Comparison of ENCODE assay signal across 8 cellular contexts in the genomic region with DNA sequence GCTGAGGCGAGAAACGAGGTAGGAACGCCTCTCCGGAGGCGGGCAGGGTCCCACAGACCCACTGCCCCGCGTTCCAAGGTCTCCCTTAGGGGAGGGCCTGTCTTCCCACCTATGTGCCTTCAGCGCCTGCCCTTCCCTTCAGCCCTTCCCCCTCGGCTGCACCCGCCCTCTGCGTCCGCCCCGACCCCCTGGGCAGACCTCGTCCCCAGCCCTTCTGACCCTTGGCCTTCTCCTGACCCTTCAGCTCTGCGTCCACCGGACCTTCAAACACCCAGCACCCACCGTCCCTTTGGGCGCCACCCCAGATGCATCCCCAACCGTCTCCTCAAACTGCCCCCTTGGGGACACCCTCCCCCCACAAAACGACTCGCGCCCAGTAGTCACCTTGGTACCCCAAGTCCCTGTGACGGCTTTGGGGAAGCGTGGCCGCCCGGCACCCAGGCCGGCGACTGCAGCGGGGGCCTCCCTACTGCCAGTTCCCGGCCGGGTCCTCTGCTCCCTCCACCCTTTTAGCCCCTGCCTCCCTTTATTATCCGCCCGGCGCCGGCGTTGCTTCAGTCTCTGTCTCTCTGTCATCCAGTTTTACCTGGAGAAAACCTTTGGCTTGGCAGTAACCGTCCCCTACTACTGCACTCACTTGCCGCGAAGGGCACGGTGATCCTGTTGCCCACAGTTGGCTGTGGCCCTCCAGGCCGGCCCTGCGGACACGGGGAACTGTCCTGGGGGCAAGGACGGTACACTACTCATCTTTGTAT. TPM values are rescaled to one million over a fixed set of nuclear protein-coding genes. Genes with fewer than 3 reads are reported as not detected.
DNase-seq lines count a peak whose midpoint lies in the region; ATAC-seq and TF ChIP-seq lines count a peak whose summit lies in the region.

No MANE protein-coding gene starts in this region.

- no peak for ATAC-seq in CD4-positive, CD25-positive, alpha-beta regulatory T cell (ENCODE audit: low read depth in 2 of 2)
- no peak for ATAC-seq in HG03039 (IDR thresholded peaks at IDR 0.05; ENCODE audit: unreplicated experiment)

- H3K9me3 Mint-ChIP-seq in CD4-positive, CD25-positive, alpha-beta regulatory T cell = peaks cover 0 to 2% (median 0%) of the 10 kb centered on the region in 7 donors

- H3K27ac ChIP-seq in CD4-positive, CD25-positive, alpha-beta regulatory T cell (ENCODE audit: insufficient read depth, low read length, poor library complexity, severe bottlenecking) = no peak overlapping the region
- no peak overlapping the region for H3K27ac ChIP-seq in iPS-18a (ENCODE audit: low read length)

- in situ Hi-C loops in astrocyte of the cerebellum (cut with HindIII; ENCODE audit: low sequenced_read_pairs) = no loop called here

- H3K4me1 Mint-ChIP-seq in CD4-positive, CD25-positive, alpha-beta regulatory T cell = peaks cover 0 to 27% (median 11%) of the 10 kb centered on the region in 4 donors

- peak overlapping the region in 1 of 3 donors; percentile 85 for H3K27ac Mint-ChIP-seq in CD4-positive, CD25-positive, alpha-beta regulatory T cell

- H3K9me3 ChIP-seq in CD4-positive, CD25-positive, alpha-beta regulatory T cell (ENCODE audit: control insufficient read depth in 2 of 2, low read length in 2 of 2) = no peaks in the 10 kb centered on the region
- no peaks in the 10 kb centered on the region for H3K9me3 ChIP-seq in iPS-18a (ENCODE audit: control insufficient read depth, low read depth, low read length)

- peak overlapping the region; percentile 16 to 87 (median 73) for H3K4me3 Mint-ChIP-seq in CD4-positive, CD25-positive, alpha-beta regulatory T cell

- H3K4me3 ChIP-seq in CD4-positive, CD25-positive, alpha-beta regulatory T cell (ENCODE audit: low read depth, low read length) = no peak overlapping the region
- H3K4me3 ChIP-seq in astrocyte of the cerebellum (ENCODE audit: low read depth, low read length) (peak overlapping the region; percentile 76), iPS-18a (ENCODE audit: low read length) (peak overlapping the region; percentile 91), skeletal muscle cell (ENCODE audit: low read depth, low read length) (peak overlapping the region; percentile 88)

- no peaks in the 10 kb centered on the region for H3K36me3 ChIP-seq in CD4-positive, CD25-positive, alpha-beta regulatory T cell (ENCODE audit: control insufficient read depth, insufficient read depth, low read length)
- H3K36me3 ChIP-seq in iPS-18a (ENCODE audit: control insufficient read depth, low read depth, low read length) = no peaks in the 10 kb centered on the region

- peaks cover 13% of the 10 kb centered on the region for H3K27me3 ChIP-seq in CD4-positive, CD25-positive, alpha-beta regulatory T cell (ENCODE audit: control insufficient read depth, insufficient read depth, low read length)
- peaks cover 8% of the 10 kb centered on the region for H3K27me3 ChIP-seq in iPS-18a (ENCODE audit: control insufficient read depth, insufficient read depth, low read length)

- no peak for TF ChIP-seq CTCF in astrocyte of the cerebellum (IDR thresholded peaks at IDR 0.05; ENCODE audit: low read depth, low read length, missing control alignments)

- H3K9ac ChIP-seq in iPS-18a (ENCODE audit: low read length) = peak overlapping the region; percentile 85

- no peak for DNase-seq in CD4-positive, CD25-positive, alpha-beta regulatory T cell
- peak; percentile 12 for DNase-seq in HT1080 (ENCODE audit: low read depth)
- DNase-seq in astrocyte of the cerebellum (ENCODE audit: low read depth) = no peak
- no peak for DNase-seq in skeletal muscle cell (ENCODE audit: low read depth)
- no peak for DNase-seq in NCI-H1694 treated with DMSO at 0.1 percent for 48 hours (lab: John Stamatoyannopoulos, UW)
- no peak for DNase-seq in kidney tubule cell (ENCODE audit: low spot score)

- H3K36me3 Mint-ChIP-seq in CD4-positive, CD25-positive, alpha-beta regulatory T cell = no peaks in the 10 kb centered on the region

- H3K4me1 ChIP-seq in CD4-positive, CD25-positive, alpha-beta regulatory T cell (ENCODE audit: control insufficient read depth, insufficient read depth, low read length, poor library complexity, severe bottlenecking) = peaks cover 15% of the 10 kb centered on the region
- H3K4me1 ChIP-seq in iPS-18a (ENCODE audit: control insufficient read depth, low read depth, low read length) = peaks cover 8% of the 10 kb centered on the region

- peaks cover 53% of the 10 kb centered on the region for H3K27me3 Mint-ChIP-seq in CD4-positive, CD25-positive, alpha-beta regulatory T cell

RNA-seq across cellular contexts. Expression of a gene that starts 0.4 kb away (rescaled TPM):
- 0.42 TPM for total RNA-seq in CD4-positive, CD25-positive, alpha-beta regulatory T cell
- under 1 TPM in 1 of 4 donors, not detected in 3; 0.12 TPM for polyA plus RNA-seq in CD4-positive, CD25-positive, alpha-beta regulatory T cell
- total RNA-seq in HT1080 (2014; rRNA removed; shearing (Covaris generic)) = 17.2 and 18.6 TPM in 2 replicates
- polyA plus RNA-seq in HT1080 (2015; cell fraction: cytosol; rRNA removed) = 23.9 and 24.6 TPM in 2 replicates
- polyA plus RNA-seq in HT1080 (2015; cell fraction: nucleus; rRNA removed) = 51.9 and 52.5 TPM in 2 replicates

Comparison
In these comparisons a context has a peak if more than half of its experiments do, and no peak if none do; other contexts are left out.
1. RNA of a gene that starts 0.4 kb away (total RNA-seq): 17.2 to 18.6 TPM in HT1080; 0.42 TPM in CD4-positive, CD25-positive, alpha-beta regulatory T cell (single experiment); every median in the first group is over 10 times any median in the second.